8 cellular contexts compared by ENCODE assay signal in the genomic region with DNA sequence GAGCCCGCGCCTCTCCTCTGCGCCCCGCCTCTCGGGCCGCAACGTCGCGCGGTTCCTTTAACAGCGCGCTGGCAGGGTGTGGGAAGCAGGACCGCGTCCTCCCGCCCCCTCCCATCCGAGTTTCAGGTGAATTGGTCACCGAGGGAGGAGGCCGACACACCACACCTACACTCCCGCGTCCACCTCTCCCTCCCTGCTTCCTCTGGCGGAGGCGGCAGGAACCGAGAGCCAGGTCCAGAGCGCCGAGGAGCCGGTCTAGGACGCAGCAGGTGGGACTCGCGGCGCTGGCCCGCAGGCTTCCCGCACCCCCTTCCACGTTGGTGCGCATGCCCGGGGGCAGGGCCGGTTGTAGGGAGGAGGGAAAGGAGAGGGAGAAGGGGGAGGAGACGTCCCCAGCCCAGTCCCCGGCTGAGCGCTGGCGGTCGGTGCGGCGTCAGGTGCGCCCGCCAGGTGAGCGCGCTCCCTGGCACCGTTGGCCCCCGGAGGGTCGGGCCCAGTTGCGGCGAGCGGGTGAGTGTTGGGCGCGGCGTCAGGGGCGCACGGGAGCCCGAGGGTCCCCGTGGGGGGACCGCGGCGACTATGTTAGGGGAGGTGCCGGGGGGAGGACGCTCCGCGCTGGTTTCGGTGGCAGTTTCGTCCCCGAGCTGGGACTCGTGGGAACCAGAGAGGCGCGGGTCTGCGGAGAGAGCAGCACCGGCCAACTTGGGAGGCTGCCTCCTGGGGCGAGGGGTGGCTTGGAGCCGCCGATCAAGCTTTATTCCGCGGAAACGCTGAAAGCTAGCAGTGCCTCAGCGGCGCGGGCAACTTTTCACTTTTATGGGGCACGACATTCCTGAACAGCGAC. TPM values are rescaled to one million over a fixed set of nuclear protein-coding genes. Genes with fewer than 3 reads are reported as not detected.
A peak's percentile ranks its signal among the peaks of the same experiment; 100 is the strongest.
DNase-seq lines count a peak whose midpoint lies in the region; ATAC-seq and TF ChIP-seq lines count a peak whose summit lies in the region.

Gene OCLN, plus strand, starts transcription at position 400 of the 844 bp plus-strand sequence. CDS start 11,455 bp downstream, outside the sequence.

- H3K23ac ChIP-seq in mesenchymal stem cell (ENCODE audit: low read length in 2 of 2) = peak within 1 kb of the TSS in 1 of 2 experiments; percentile 85

- peaks cover 7% of the 10 kb centered on the region for H3K27me3 ChIP-seq in effector memory CD4-positive, alpha-beta T cell (replicated peaks; ENCODE audit: control insufficient read depth, insufficient read depth, low read length, poor library complexity, severe bottlenecking)
- H3K27me3 ChIP-seq in mesenchymal stem cell (ENCODE audit: control insufficient read depth in 1 of 2, insufficient read depth in 1 of 2, low read length in 2 of 2) (peaks cover 0 to 62% of the 10 kb centered on the region in 2 experiments), testis (no peaks in the 10 kb centered on the region)

- H3K9ac ChIP-seq in mesenchymal stem cell (ENCODE audit: low read length) = peak within 1 kb of the TSS; percentile 61

- DNase-seq in Calu3 (peak; percentile 91), LoVo (ENCODE audit: low spot score) (peak; percentile 91), SKM-1 treated with dmso at 0.1 percent for 144 hours (lab: John Stamatoyannopoulos, UW; ENCODE audit: unreplicated experiment) (peak; percentile 45), mesenchymal stem cell (peak; percentile 28), testis (peak; percentile 68), KG1 (lab: John Stamatoyannopoulos, UW) (no peak)
- no peak for DNase-seq in effector memory CD4-positive, alpha-beta T cell

- TF ChIP-seq CTCF in Calu3 (IDR thresholded peaks at IDR 0.05; ENCODE audit: unreplicated experiment) (no peak), testis (IDR thresholded peaks at IDR 0.05) (no peak)

- H3K36me3 ChIP-seq in effector memory CD4-positive, alpha-beta T cell (ENCODE audit: control insufficient read depth, insufficient read depth, low read length) = no peaks in the 10 kb centered on the region
- no peaks in the 10 kb centered on the region for H3K36me3 ChIP-seq in mesenchymal stem cell (ENCODE audit: control insufficient read depth in 1 of 2, insufficient read depth in 2 of 2, low read depth in 1 of 2, low read length in 2 of 2)
- no peaks in the 10 kb centered on the region for H3K36me3 ChIP-seq in testis (ENCODE audit: low read depth, missing control alignments)

- peak within 1 kb of the TSS in 1 of 2 experiments; percentile 64 for H3K18ac ChIP-seq in mesenchymal stem cell (ENCODE audit: low read depth in 1 of 2, low read length in 2 of 2)

- H3K36me3 Mint-ChIP-seq in Calu3 (ENCODE audit: insufficient read depth, unreplicated experiment) = peaks cover 43% of the 10 kb centered on the region

- peak within 1 kb of the TSS; percentile 100 for H3K4me3 Mint-ChIP-seq in Calu3 (ENCODE audit: low read depth, unreplicated experiment)

- H2AFZ ChIP-seq in mesenchymal stem cell (ENCODE audit: low read depth, low read length) = peak within 1 kb of the TSS; percentile 74

- peaks cover 49% of the 10 kb centered on the region for H3K4me1 Mint-ChIP-seq in Calu3 (ENCODE audit: low read depth, unreplicated experiment)

- H3K4ac ChIP-seq in mesenchymal stem cell (ENCODE audit: low read depth in 1 of 2, low read length in 2 of 2) = peak within 1 kb of the TSS in 1 of 2 experiments; percentile 68

- H3K4me3 ChIP-seq in effector memory CD4-positive, alpha-beta T cell (ENCODE audit: insufficient read depth, low read depth, low read length, poor library complexity, severe bottlenecking) = peak within 1 kb of the TSS; percentile 56
- H3K4me3 ChIP-seq in mesenchymal stem cell (ENCODE audit: insufficient read depth in 1 of 2, low read depth in 1 of 2, low read length in 2 of 2) (peak within 1 kb of the TSS; percentile 82 to 86), testis (peak within 1 kb of the TSS; percentile 64 to 73)

- peak within 1 kb of the TSS; percentile 97 for H3K4me2 ChIP-seq in mesenchymal stem cell (ENCODE audit: low read length, poor library complexity, severe bottlenecking)

- H4K8ac ChIP-seq in mesenchymal stem cell (ENCODE audit: low read length) = no peak within 1 kb of the TSS

- H3K27me3 Mint-ChIP-seq in Calu3 (ENCODE audit: unreplicated experiment) = no peaks in the 10 kb centered on the region

- no peak within 1 kb of the TSS for H3K27ac ChIP-seq in effector memory CD4-positive, alpha-beta T cell (ENCODE audit: insufficient read depth, low read length, poor library complexity, severe bottlenecking)
- no peak within 1 kb of the TSS for H3K27ac ChIP-seq in mesenchymal stem cell (ENCODE audit: low read length, poor library complexity, severe bottlenecking)
- peak within 1 kb of the TSS; percentile 53 to 68 for H3K27ac ChIP-seq in testis

- H3K27ac Mint-ChIP-seq in Calu3 (ENCODE audit: unreplicated experiment) = peak within 1 kb of the TSS; percentile 98

- no peaks in the 10 kb centered on the region for H3K9me3 Mint-ChIP-seq in Calu3 (ENCODE audit: low read depth, unreplicated experiment)

- peak within 1 kb of the TSS in 1 of 2 experiments; percentile 11 for H2BK12ac ChIP-seq in mesenchymal stem cell (ENCODE audit: low read length in 2 of 2)

- peak within 1 kb of the TSS; percentile 48 for H2BK5ac ChIP-seq in mesenchymal stem cell (ENCODE audit: low read depth, low read length, poor library complexity, severe bottlenecking)

- H2AK5ac ChIP-seq in mesenchymal stem cell (ENCODE audit: low read length, severe bottlenecking) = no peak within 1 kb of the TSS

- peak within 1 kb of the TSS; percentile 44 for H2BK120ac ChIP-seq in mesenchymal stem cell (ENCODE audit: low read depth, low read length)

- no peak within 1 kb of the TSS for H4K91ac ChIP-seq in mesenchymal stem cell (ENCODE audit: low read length)

- intact Hi-C loops in Calu3 (cut with micrococcal nuclease; ENCODE audit: unreplicated experiment) = loop anchor here (5.0 kb wide), 1 partner anchor 40 kb away; no protein-coding TSS in a partner anchor
- intact Hi-C loops in testis (cut with DNase I; ENCODE audit: low total_unique reads) = no loop called here

- H3K79me1 ChIP-seq in mesenchymal stem cell (replicated peaks; ENCODE audit: low read length, poor library complexity, severe bottlenecking) = peaks cover 2% of the 10 kb centered on the region

- peak; percentile 45 for ATAC-seq in GM19467 (IDR thresholded peaks at IDR 0.05; ENCODE audit: unreplicated experiment)

- peak within 1 kb of the TSS in 1 of 2 experiments; percentile 20 for H3K14ac ChIP-seq in mesenchymal stem cell (ENCODE audit: low read length in 2 of 2)

- no peaks in the 10 kb centered on the region for H3K9me3 ChIP-seq in effector memory CD4-positive, alpha-beta T cell (ENCODE audit: control insufficient read depth, low read length)
- H3K9me3 ChIP-seq in mesenchymal stem cell (ENCODE audit: control insufficient read depth, low read length) (no peaks in the 10 kb centered on the region), testis (no peaks in the 10 kb centered on the region)

- TF ChIP-seq POLR2A in testis (IDR thresholded peaks at IDR 0.05) = no peak

- peaks cover 19% of the 10 kb centered on the region for H3K4me1 ChIP-seq in effector memory CD4-positive, alpha-beta T cell (ENCODE audit: control insufficient read depth, insufficient read depth, low read length, poor library complexity, severe bottlenecking)
- H3K4me1 ChIP-seq in mesenchymal stem cell (ENCODE audit: control insufficient read depth, insufficient read depth, low read depth, low read length) (peaks cover 18% of the 10 kb centered on the region), testis (no peaks in the 10 kb centered on the region)

- peak within 1 kb of the TSS; percentile 65 for H2BK15ac ChIP-seq in mesenchymal stem cell (ENCODE audit: low read depth, poor library complexity, severe bottlenecking)

- CTCF ChIA-PET in Calu3 (lab: Charles Lee) = no interaction called here

- BruUV-seq in Calu3 (replicated peaks; lab: Mats Ljungman, UMichigan) = no TSS peak

- WGBS in mesenchymal stem cell = under 1% methylated on average over 59 of the region's 86 CpGs
- WGBS in testis, 2 donors = 0 to 1% methylated on average over 30 to 74 of the region's 86 CpGs

RNA-seq across cellular contexts. Expression of gene OCLN, which starts in this region (rescaled TPM):
- total RNA-seq in Calu3 (2022) (154 and 161 TPM in 2 replicates), testis (10 to 100 TPM; 14.9 to 16.0 TPM)
- polyA plus RNA-seq in mesenchymal stem cell (2013, experiment 1 of 2) = 1.1 TPM
- 1.4 TPM for polyA plus RNA-seq in mesenchymal stem cell (2013, experiment 2 of 2)
- 9.2 TPM for polyA plus RNA-seq in testis (ENCODE audit: insufficient read depth, low read depth, low replicate concordance)

Comparison
In these comparisons a context has a peak if more than half of its experiments do, and no peak if none do; other contexts are left out.
1. DNase-seq: peak in Calu3 (single experiment), LoVo (single experiment), SKM-1 treated with dmso at 0.1 percent for 144 hours (single experiment), mesenchymal stem cell (single experiment) and testis (single experiment); none in effector memory CD4-positive, alpha-beta T cell (0 of 3) and KG1 (single experiment).
2. H3K27ac ChIP-seq: peak in testis (2 of 2); none in effector memory CD4-positive, alpha-beta T cell (single experiment) and mesenchymal stem cell (single experiment).
3. Peak in every context shown above with its lines, with median percentiles within 50 percentile points of each other: H3K4me3 ChIP-seq.